In the genomic region with DNA sequence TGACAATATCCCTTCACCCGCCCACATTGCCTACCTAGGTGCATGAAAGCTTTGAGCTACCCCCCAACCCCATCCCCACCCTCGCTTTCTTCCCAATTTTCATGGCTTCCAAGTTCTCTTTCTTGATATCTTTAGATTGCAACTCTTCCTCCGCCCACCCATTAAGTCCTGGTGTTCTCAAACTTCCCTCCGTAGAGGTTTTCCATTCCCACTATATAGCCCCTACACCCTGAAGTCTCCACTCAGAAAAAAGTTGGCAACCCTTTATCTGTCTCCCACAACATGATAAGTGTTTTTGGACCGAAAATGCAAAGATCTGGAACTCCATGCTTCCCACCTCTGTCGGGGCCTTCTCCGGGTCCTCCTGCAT, we compare ENCODE assay signal across 10 cellular contexts. TPM values are rescaled to one million over a fixed set of nuclear protein-coding genes. Genes with fewer than 3 reads are reported as not detected.
DNase-seq lines count a peak whose midpoint lies in the region; ATAC-seq, FAIRE-seq and TF ChIP-seq lines count a peak whose summit lies in the region.
"Had no signal": no experiment of that assay in that cellular context is flagged by ENCODE, and none has a peak within 500 bp of the region (broad histone marks: within the 10 kb centered on the region; RNA-seq: fewer than 3 reads in every experiment).

No MANE protein-coding gene starts in this region.

- TF ChIP-seq CTCF in astrocyte (IDR thresholded peaks at IDR 0.05; ENCODE audit: insufficient read depth, low read depth, low read length) (no peak), left lung (IDR thresholded peaks at IDR 0.05) (no peak), thoracic aorta (IDR thresholded peaks at IDR 0.05) (no peak)

- no peaks in the 10 kb centered on the region for H3K9me3 Mint-ChIP-seq in activated CD4-positive, alpha-beta T cell treated with anti-CD3 and anti-CD28 coated beads, Interleukin-2, amount 10 ng/mL, durations not matched to agents 7 days and 5 days
- no peaks in the 10 kb centered on the region for H3K9me3 Mint-ChIP-seq in astrocyte (ENCODE audit: unreplicated experiment)

- peaks cover 18% of the 10 kb centered on the region for H4K20me1 ChIP-seq in astrocyte (ENCODE audit: insufficient read depth, low read length)

- peak overlapping the region; percentile 73 for H3K27ac Mint-ChIP-seq in activated CD4-positive, alpha-beta T cell treated with anti-CD3 and anti-CD28 coated beads, Interleukin-2, amount 10 ng/mL, durations not matched to agents 7 days and 5 days
- peak overlapping the region; percentile 81 for H3K27ac Mint-ChIP-seq in astrocyte (ENCODE audit: unreplicated experiment)

- H3K36me3 Mint-ChIP-seq in activated CD4-positive, alpha-beta T cell treated with anti-CD3 and anti-CD28 coated beads, Interleukin-2, amount 10 ng/mL, durations not matched to agents 7 days and 5 days (ENCODE audit: low read depth) = no peaks in the 10 kb centered on the region
- H3K36me3 Mint-ChIP-seq in astrocyte (ENCODE audit: low read depth, unreplicated experiment) = peaks cover 3% of the 10 kb centered on the region

- peak overlapping the region; percentile 91 for H2AFZ ChIP-seq in astrocyte (ENCODE audit: low read depth, low read length)

- peak overlapping the region; percentile 99 for H3K4me2 ChIP-seq in astrocyte (ENCODE audit: low read length)

- peaks cover 3% of the 10 kb centered on the region for H3K4me1 ChIP-seq in astrocyte (ENCODE audit: insufficient read depth, low read length)
- peaks cover 7 to 13% of the 10 kb centered on the region in 2 donors for H3K4me1 ChIP-seq in left lung
- H3K4me1 ChIP-seq in thoracic aorta (ENCODE audit: control insufficient read depth in 1 of 2, low read depth in 2 of 2) = peaks cover 0 to 18% of the 10 kb centered on the region in 2 donors

- H3K9me3 ChIP-seq in astrocyte (ENCODE audit: insufficient read depth, low read depth, low read length) (no peaks in the 10 kb centered on the region), left lung (no peaks in the 10 kb centered on the region), thoracic aorta (no peaks in the 10 kb centered on the region)

- CTCF ChIA-PET in activated CD4-positive, alpha-beta T cell treated with anti-CD3 and anti-CD28 coated beads, Interleukin-2, amount 10 ng/mL, durations not matched to agents 7 days and 5 days (lab: Charles Lee) = interaction anchor here (1.0 to 3.5 kb wide), 3 partner anchors 15 to 144 kb away, joined by 3 to 20 read pairs (median 4); partner anchors contain the start of genes CHCHD10 and MIF

- intact Hi-C loops in left lung (cut with DNase I) = no loop called here

- H3K79me2 ChIP-seq in astrocyte (ENCODE audit: insufficient read depth, low read length) = peaks cover 15% of the 10 kb centered on the region

- H3K4me3 ChIP-seq in astrocyte (ENCODE audit: insufficient read depth, low read depth, low read length) (peak overlapping the region; percentile 78), left lung (peak overlapping the region; percentile 62 to 67), thoracic aorta (peak overlapping the region; percentile 90)

- peak overlapping the region; percentile 18 for H3K27ac ChIP-seq in astrocyte (ENCODE audit: low read depth, low read length)
- peak overlapping the region; percentile 86 to 89 for H3K27ac ChIP-seq in left lung
- peak overlapping the region; percentile 82 to 85 for H3K27ac ChIP-seq in thoracic aorta

- peaks cover 17% of the 10 kb centered on the region for H3K4me1 Mint-ChIP-seq in activated CD4-positive, alpha-beta T cell treated with anti-CD3 and anti-CD28 coated beads, Interleukin-2, amount 10 ng/mL, durations not matched to agents 7 days and 5 days
- peaks cover 4% of the 10 kb centered on the region for H3K4me1 Mint-ChIP-seq in astrocyte (ENCODE audit: low read depth, unreplicated experiment)

- no peak for DNase-seq in activated CD4-positive, alpha-beta T cell treated with anti-CD3 and anti-CD28 coated beads, Interleukin-2, amount 10 ng/mL, durations not matched to agents 7 days and 5 days
- no peak for DNase-seq in activated CD4-positive, alpha-beta T cell treated with anti-CD3 and anti-CD28 coated beads, Interleukin-2, amount 50 U/mL, for 48 hours
- DNase-seq in astrocyte (ENCODE audit: low read depth) (no peak), left lung (no peak), thoracic aorta (ENCODE audit: low spot score) (no peak), NAMALWA (ENCODE audit: low spot score) (no peak)

- FAIRE-seq in astrocyte (lab: Jason Lieb, UNC) = no peak
- FAIRE-seq: islet of Langerhans had no signal

- peak overlapping the region; percentile 79 for H3K4me3 Mint-ChIP-seq in activated CD4-positive, alpha-beta T cell treated with anti-CD3 and anti-CD28 coated beads, Interleukin-2, amount 10 ng/mL, durations not matched to agents 7 days and 5 days
- H3K4me3 Mint-ChIP-seq in astrocyte (ENCODE audit: unreplicated experiment) = peak overlapping the region; percentile 91

- H3K36me3 ChIP-seq in astrocyte (ENCODE audit: insufficient read depth, low read length) = no peaks in the 10 kb centered on the region
- H3K36me3 ChIP-seq in left lung = no peaks in the 10 kb centered on the region
- no peaks in the 10 kb centered on the region for H3K36me3 ChIP-seq in thoracic aorta

- no peaks in the 10 kb centered on the region for H3K27me3 Mint-ChIP-seq in activated CD4-positive, alpha-beta T cell treated with anti-CD3 and anti-CD28 coated beads, Interleukin-2, amount 10 ng/mL, durations not matched to agents 7 days and 5 days
- no peaks in the 10 kb centered on the region for H3K27me3 Mint-ChIP-seq in astrocyte (ENCODE audit: low read depth, unreplicated experiment)

- POLR2A ChIA-PET in activated CD4-positive, alpha-beta T cell treated with anti-CD3 and anti-CD28 coated beads, Interleukin-2, amount 10 ng/mL, durations not matched to agents 7 days and 5 days (lab: Charles Lee) = no interaction called here

- ATAC-seq in left lung (no peak), thoracic aorta (ENCODE audit: insufficient number of reproducible peaks, low FRiP score, low read depth) (no peak), GM21367 (IDR thresholded peaks at IDR 0.05; ENCODE audit: unreplicated experiment) (no peak), HG02678 (IDR thresholded peaks at IDR 0.05; ENCODE audit: unreplicated experiment) (no peak)

- no peaks in the 10 kb centered on the region for H3K27me3 ChIP-seq in astrocyte (ENCODE audit: insufficient read depth, low read length)
- H3K27me3 ChIP-seq in left lung = no peaks in the 10 kb centered on the region
- no peaks in the 10 kb centered on the region for H3K27me3 ChIP-seq in thoracic aorta (replicated peaks; ENCODE audit: insufficient read depth)

- peak overlapping the region; percentile 92 for H3K9ac ChIP-seq in astrocyte (ENCODE audit: low read length)

RNA-seq across cellular contexts. Expression of gene ZNF70, which starts 0.6 kb away (rescaled TPM):
- 1 to 10 TPM; 1.9 to 2.0 TPM for total RNA-seq in activated CD4-positive, alpha-beta T cell treated with anti-CD3 and anti-CD28 coated beads, Interleukin-2, amount 10 ng/mL, durations not matched to agents 7 days and 5 days
- total RNA-seq in astrocyte (8.8 and 10.3 TPM in 2 replicates), left lung (1 to 10 TPM; 5.9 to 6.0 TPM), thoracic aorta (10 to 100 TPM in 1 of 2 donors, 1 to 10 TPM in 1; 8.4 to 13.8 TPM)

RNA-seq across cellular contexts. Expression of gene VPREB3, which starts 3.9 kb away (rescaled TPM):
- total RNA-seq in activated CD4-positive, alpha-beta T cell treated with anti-CD3 and anti-CD28 coated beads, Interleukin-2, amount 10 ng/mL, durations not matched to agents 7 days and 5 days = not detected
- total RNA-seq in astrocyte (0.50 TPM in 1 of 2 replicates, not detected in the other), left lung (not detected), thoracic aorta (not detected)
- total RNA-seq: Daoy had no signal

RNA-seq across cellular contexts. Expression of gene C22orf15, which starts 12.4 kb away (rescaled TPM):
- 1 to 10 TPM in 1 of 2 experiments, under 1 TPM in 1; 0.99 to 1.3 TPM for total RNA-seq in activated CD4-positive, alpha-beta T cell treated with anti-CD3 and anti-CD28 coated beads, Interleukin-2, amount 10 ng/mL, durations not matched to agents 7 days and 5 days
- total RNA-seq in astrocyte (0.38 and 0.39 TPM in 2 replicates), left lung (1 to 10 TPM in 1 of 2 donors, under 1 TPM in 1; 0.58 to 3.1 TPM), thoracic aorta (not detected)
- total RNA-seq: Daoy had no signal

RNA-seq across cellular contexts. Expression of gene CHCHD10, which starts 17.4 kb away (rescaled TPM):
- 10 to 100 TPM; 44.6 to 55.4 TPM for total RNA-seq in activated CD4-positive, alpha-beta T cell treated with anti-CD3 and anti-CD28 coated beads, Interleukin-2, amount 10 ng/mL, durations not matched to agents 7 days and 5 days
- total RNA-seq in astrocyte (60.9 and 70.5 TPM in 2 replicates), left lung (100 to 1,000 TPM in 1 of 2 donors, 10 to 100 TPM in 1; 73.0 to 128 TPM), thoracic aorta (10 to 100 TPM in 1 of 2 donors, not detected in 1; 19.4 TPM)

RNA-seq across cellular contexts. Expression of gene MMP11, which starts 22.3 kb away (rescaled TPM):
- under 1 TPM; 0.27 to 0.50 TPM for total RNA-seq in activated CD4-positive, alpha-beta T cell treated with anti-CD3 and anti-CD28 coated beads, Interleukin-2, amount 10 ng/mL, durations not matched to agents 7 days and 5 days
- total RNA-seq in astrocyte = 12.2 and 23.7 TPM in 2 replicates
- 1 to 10 TPM; 1.2 to 5.3 TPM for total RNA-seq in left lung
- 10 to 100 TPM in 1 of 2 donors, 1 to 10 TPM in 1; 2.0 to 10.2 TPM for total RNA-seq in thoracic aorta

Comparison
In these comparisons a context has a peak if more than half of its experiments do, and no peak if none do; other contexts are left out.
1. H3K27ac ChIP-seq: peak in every context shown above with its lines; median percentile 88 in left lung; 84 in thoracic aorta; 18 in astrocyte.